In genomic region chr6:149855741-149856140, GRCh38 we compare ENCODE assay signal across 15 cellular contexts. TPM values are rescaled to one million over a fixed set of nuclear protein-coding genes. Genes with fewer than 3 reads are reported as not detected.
DNase-seq lines count a peak whose midpoint lies in the region; ATAC-seq and TF ChIP-seq lines count a peak whose summit lies in the region.
"Had no signal": no experiment of that assay in that cellular context is flagged by ENCODE, and none has a peak within 500 bp of the region (broad histone marks: within the 10 kb centered on the region; RNA-seq: fewer than 3 reads in every experiment).

No MANE protein-coding gene starts in this region.

- peak overlapping the region; percentile 23 for H2AFZ ChIP-seq in osteoblast (ENCODE audit: low read length)

- peak overlapping the region; percentile 23 for H3K4me3 Mint-ChIP-seq in Caco-2 (ENCODE audit: unreplicated experiment)
- H3K4me3 Mint-ChIP-seq in CD4-positive, alpha-beta T cell, result no peak overlapping the region
- H3K4me3 Mint-ChIP-seq: activated CD4-positive, alpha-beta memory T cell treated with anti-CD3 and anti-CD28 coated beads, Interleukin-2, amount 10 ng/mL, durations not matched to agents 7 days and 5 days; stimulated activated naive CD8-positive, alpha-beta T cell treated with anti-CD3 and anti-CD28 coated beads, Interleukin-15, Interleukin-2, amounts not matched to agents 100 ng/mL and 50 ng/mL, for 24 hours; T-helper 17 cell had no signal

- H4K20me1 ChIP-seq in osteoblast (ENCODE audit: insufficient read depth, low read length), result no peaks in the 10 kb centered on the region

- H3K27me3 Mint-ChIP-seq in Caco-2 (ENCODE audit: insufficient read depth, unreplicated experiment), result no peaks in the 10 kb centered on the region
- H3K27me3 Mint-ChIP-seq in CD4-positive, alpha-beta T cell, result peaks cover 17% of the 10 kb centered on the region

- CTCF ChIA-PET in Caco-2 (lab: Charles Lee), result no interaction called here
- CTCF ChIA-PET in CD4-positive, alpha-beta T cell (lab: Charles Lee), result no interaction called here

- H3K4me3 ChIP-seq in Caco-2 (ENCODE audit: low read depth, low read length), result no peak overlapping the region
- H3K4me3 ChIP-seq in osteoblast (ENCODE audit: insufficient read depth, low read length), result peak overlapping the region; percentile 61
- H3K4me3 ChIP-seq: BLaER1 treated with 17β-estradiol and CSF1 and Interleukin-3, amounts not matched to agents 10 nM and 100 nM had no signal

- H3K9me3 ChIP-seq in Caco-2 (no peaks in the 10 kb centered on the region), osteoblast (ENCODE audit: low read depth, low read length) (no peaks in the 10 kb centered on the region)
- no peaks in the 10 kb centered on the region for H3K9me3 ChIP-seq in CD4-positive, alpha-beta T cell (ENCODE audit: control insufficient read depth, low read length)
- H3K9me3 ChIP-seq: BLaER1 treated with 17β-estradiol and CSF1 and Interleukin-3, amounts not matched to agents 10 nM and 100 nM had no signal

- TF ChIP-seq CTCF in Caco-2 (IDR thresholded peaks at IDR 0.05; ENCODE audit: insufficient read depth in 1 of 2, low read depth in 1 of 2, low read length in 1 of 2, severe bottlenecking in 1 of 2, unreplicated experiment in 1 of 2) (no peak), osteoblast (IDR thresholded peaks at IDR 0.05; ENCODE audit: extremely low read depth, low read depth, low read length) (no peak)
- no peak for TF ChIP-seq CTCF in CD4-positive, alpha-beta T cell (IDR thresholded peaks at IDR 0.05)

- ATAC-seq in CD4-positive, alpha-beta T cell (ENCODE audit: poor library complexity), result no peak
- ATAC-seq in GM21528 (IDR thresholded peaks at IDR 0.05; ENCODE audit: low FRiP score, unreplicated experiment), result no peak
- ATAC-seq: T-helper 17 cell had no signal

- H3K9me3 Mint-ChIP-seq in Caco-2 (ENCODE audit: unreplicated experiment), result no peaks in the 10 kb centered on the region
- no peaks in the 10 kb centered on the region for H3K9me3 Mint-ChIP-seq in CD4-positive, alpha-beta T cell
- H3K9me3 Mint-ChIP-seq: activated CD4-positive, alpha-beta memory T cell treated with anti-CD3 and anti-CD28 coated beads, Interleukin-2, amount 10 ng/mL, durations not matched to agents 7 days and 5 days; stimulated activated naive CD8-positive, alpha-beta T cell treated with anti-CD3 and anti-CD28 coated beads, Interleukin-15, Interleukin-2, amounts not matched to agents 100 ng/mL and 50 ng/mL, for 24 hours had no signal

- H3K79me2 ChIP-seq in osteoblast (ENCODE audit: insufficient read depth, low read length), result peaks cover 59% of the 10 kb centered on the region

- H3K4me1 Mint-ChIP-seq in Caco-2 (ENCODE audit: low read depth, unreplicated experiment), result peaks cover 41% of the 10 kb centered on the region
- peaks cover 18% of the 10 kb centered on the region for H3K4me1 Mint-ChIP-seq in CD4-positive, alpha-beta T cell (ENCODE audit: low read depth)

- peaks cover 6% of the 10 kb centered on the region for H3K36me3 Mint-ChIP-seq in Caco-2 (ENCODE audit: insufficient read depth, unreplicated experiment)
- no peaks in the 10 kb centered on the region for H3K36me3 Mint-ChIP-seq in CD4-positive, alpha-beta T cell (ENCODE audit: low read depth)

- H3K27ac Mint-ChIP-seq in Caco-2 (ENCODE audit: unreplicated experiment), result peak overlapping the region; percentile 81
- H3K27ac Mint-ChIP-seq in CD4-positive, alpha-beta T cell, result no peak overlapping the region
- H3K27ac Mint-ChIP-seq: activated CD4-positive, alpha-beta memory T cell treated with anti-CD3 and anti-CD28 coated beads, Interleukin-2, amount 10 ng/mL, durations not matched to agents 7 days and 5 days; stimulated activated naive CD8-positive, alpha-beta T cell treated with anti-CD3 and anti-CD28 coated beads, Interleukin-15, Interleukin-2, amounts not matched to agents 100 ng/mL and 50 ng/mL, for 24 hours; T-helper 17 cell had no signal

- H3K27me3 ChIP-seq in Caco-2 (replicated peaks; ENCODE audit: control insufficient read depth, insufficient read depth, low read length) (no peaks in the 10 kb centered on the region), osteoblast (ENCODE audit: insufficient read depth, low read length) (no peaks in the 10 kb centered on the region)
- no peaks in the 10 kb centered on the region for H3K27me3 ChIP-seq in CD4-positive, alpha-beta T cell (ENCODE audit: control insufficient read depth, insufficient read depth, low read length)

- no TSS peak for BruUV-seq in Caco-2 (replicated peaks; lab: Mats Ljungman, UMichigan)

- DNase-seq in Caco-2, result peak in 1 of 2 experiments; percentile 48
- peak; percentile 31 for DNase-seq in NCI-H69 (lab: John Stamatoyannopoulos, UW)
- DNase-seq in dermis blood vessel endothelial cell, result peak; percentile 21
- DNase-seq in osteoblast (ENCODE audit: insufficient read length, low spot score, missing footprints), result no peak
- no peak for DNase-seq in CD4-positive, alpha-beta T cell
- no peak for DNase-seq in head of caudate nucleus
- DNase-seq in activated CD4-positive, alpha-beta T cell treated with anti-CD3 and anti-CD28 coated beads, Interleukin-2, amount 50 U/mL, for 48 hours, result no peak
- DNase-seq: activated CD4-positive, alpha-beta memory T cell treated with anti-CD3 and anti-CD28 coated beads, Interleukin-2, amount 10 ng/mL, durations not matched to agents 7 days and 5 days; central memory CD4-positive, alpha-beta T cell; GOT3; T-helper 17 cell had no signal

- peak overlapping the region; percentile 93 for H3K4me2 ChIP-seq in osteoblast (ENCODE audit: insufficient read depth, low read length)

- intact Hi-C loops in Caco-2 (cut with micrococcal nuclease; ENCODE audit: unreplicated experiment) (loop anchor here (1.0 to 2.0 kb wide), 3 partner anchors 8 to 15 kb away; no protein-coding TSS in a partner anchor), head of caudate nucleus (cut with DNase I) (no loop called here)
- intact Hi-C loops in CD4-positive, alpha-beta T cell (cut with DNase I, micrococcal nuclease), result no loop called here

- H3K36me3 ChIP-seq in Caco-2 (ENCODE audit: control insufficient read depth, insufficient read depth, low read length) (no peaks in the 10 kb centered on the region), osteoblast (ENCODE audit: insufficient read depth, low read length) (no peaks in the 10 kb centered on the region)

- POLR2A ChIA-PET in Caco-2 (lab: Charles Lee), result no interaction called here
- POLR2A ChIA-PET in CD4-positive, alpha-beta T cell (lab: Charles Lee), result no interaction called here

- peak overlapping the region; percentile 98 for H3K27ac ChIP-seq in osteoblast (ENCODE audit: low read depth, low read length)
- no peak overlapping the region for H3K27ac ChIP-seq in CD4-positive, alpha-beta T cell (ENCODE audit: low read depth, low read length)

- H3K4me1 ChIP-seq in Caco-2 (peaks cover 35% of the 10 kb centered on the region), osteoblast (ENCODE audit: insufficient read depth, low read length) (peaks cover 75% of the 10 kb centered on the region)

RNA-seq across cellular contexts. Expression of gene LRP11, which starts 8.4 kb away (rescaled TPM):
- total RNA-seq in Caco-2 (2022) (17.7 and 18.4 TPM in 2 replicates), dermis blood vessel endothelial cell (13.3 and 37.6 TPM in 2 replicates), osteoblast (39.4 and 54.2 TPM in 2 replicates)
- total RNA-seq in CD4-positive, alpha-beta T cell, result under 1 TPM; 0.75 to 0.99 TPM

RNA-seq across cellular contexts. Expression of gene RAET1E, which starts 42.2 kb away (rescaled TPM):
- total RNA-seq in Caco-2 (2022), result not detected in 2 replicates
- total RNA-seq in dermis blood vessel endothelial cell, result 0.09 TPM in 1 of 2 replicates, not detected in the other
- 0.36 and 0.88 TPM in 2 replicates for total RNA-seq in osteoblast
- not detected for total RNA-seq in CD4-positive, alpha-beta T cell
- total RNA-seq: activated CD4-positive, alpha-beta memory T cell treated with anti-CD3 and anti-CD28 coated beads, Interleukin-2, amount 10 ng/mL, durations not matched to agents 7 days and 5 days; OCI-LY7 had no signal

Comparison
In these comparisons a context has a peak if more than half of its experiments do, and no peak if none do; other contexts are left out.
1. DNase-seq: peak in NCI-H69 (single experiment) and dermis blood vessel endothelial cell (single experiment); none in osteoblast (single experiment), CD4-positive, alpha-beta T cell (0 of 10), head of caudate nucleus (0 of 42) and activated CD4-positive, alpha-beta T cell treated with anti-CD3 and anti-CD28 coated beads, Interleukin-2, amount 50 U/mL, for 48 hours (0 of 2).